Comparison of ENCODE assay signal across 9 cellular contexts in genomic region chr1:40344597-40344996, GRCh38. TPM values are rescaled to one million over a fixed set of nuclear protein-coding genes. Genes with fewer than 3 reads are reported as not detected.
DNase-seq lines count a peak whose midpoint lies in the region; ATAC-seq and TF ChIP-seq lines count a peak whose summit lies in the region.
"Had no signal": no experiment of that assay in that cellular context is flagged by ENCODE, and none has a peak within 500 bp of the region (broad histone marks: within the 10 kb centered on the region; RNA-seq: fewer than 3 reads in every experiment).

No MANE protein-coding gene starts in this region.

- intact Hi-C loops in left cardiac atrium (cut with DNase I) = loop anchor here in 1 of 2 donors (5.0 kb wide), 1 partner anchor 202 kb away; no protein-coding TSS in a partner anchor

- no peak overlapping the region for H3K4me3 ChIP-seq in AG04450 (ENCODE audit: low read depth, low read length)

- peaks cover 3% of the 10 kb centered on the region for H3K36me3 Mint-ChIP-seq in IgD-negative memory B cell

- no peaks in the 10 kb centered on the region for H3K27me3 Mint-ChIP-seq in IgD-negative memory B cell

- ATAC-seq in left cardiac atrium = peak; percentile 74 to 79
- no peak for ATAC-seq in HG03439 (IDR thresholded peaks at IDR 0.05; ENCODE audit: unreplicated experiment)
- no peak for ATAC-seq in GM18858 (IDR thresholded peaks at IDR 0.05; ENCODE audit: unreplicated experiment)

- TF ChIP-seq CTCF in AG04450 (IDR thresholded peaks at IDR 0.05; ENCODE audit: low read depth, low read length) = no peak

- no peaks in the 10 kb centered on the region for H3K9me3 ChIP-seq in AG04450 (ENCODE audit: control insufficient read depth, insufficient read depth, low read length)

- H3K4me1 Mint-ChIP-seq in IgD-negative memory B cell = peaks cover 32 to 47% (median 44%) of the 10 kb centered on the region in 3 donors

- CTCF ChIA-PET in AG04450 (lab: Charles Lee) = interaction anchor here (0.8 to 3.7 kb wide), 6 partner anchors 9 to 200 kb away, joined by 3 to 17 read pairs (median 6); no protein-coding TSS in a partner anchor

- no peaks in the 10 kb centered on the region for H3K27me3 ChIP-seq in AG04450 (ENCODE audit: control insufficient read depth, insufficient read depth, low read length)

- no peak overlapping the region for H3K27ac ChIP-seq in AG04450 (ENCODE audit: low read depth, low read length)
- H3K27ac ChIP-seq: parathyroid adenoma had no signal

- no peaks in the 10 kb centered on the region for H3K9me3 Mint-ChIP-seq in IgD-negative memory B cell

- H3K4me3 Mint-ChIP-seq in IgD-negative memory B cell = peak overlapping the region; percentile 11 to 84 (median 76)

- H3K27ac Mint-ChIP-seq in IgD-negative memory B cell = peak overlapping the region; percentile 2 to 78 (median 34)

- POLR2A ChIA-PET in AG04450 (lab: Yijun Ruan, JAX) = no interaction called here

- peak; percentile 23 for DNase-seq in AG04450 (ENCODE audit: low read depth, low spot score)
- peak; percentile 28 for DNase-seq in activated CD8-positive, alpha-beta memory T cell treated with anti-CD3 and anti-CD28 coated beads, Interleukin-2, amount 50 U/mL, for 4 hours
- DNase-seq in left cardiac atrium = peak; percentile 58
- peak; percentile 10 to 24 for DNase-seq in stimulated activated CD4-positive, alpha-beta T cell treated with anti-CD3 and anti-CD28 coated beads, Interleukin-4, amount 100 ng/mL, for 4 hours
- DNase-seq in kidney tubule cell (ENCODE audit: low spot score) = no peak

RNA-seq across cellular contexts. Expression of gene COL9A2, which starts 27.5 kb away (rescaled TPM):
- polyA plus RNA-seq in AG04450 (2011; rRNA removed) = 1.1 and 1.7 TPM in 2 replicates
- 0.60 and 0.61 TPM in 2 replicates for polyA minus RNA-seq in AG04450 (2011; rRNA and poly(A)+ RNA removed)
- polyA plus RNA-seq in IgD-negative memory B cell = 3.0 TPM
- total RNA-seq in left cardiac atrium = 1 to 10 TPM in 1 of 2 donors, under 1 TPM in 1; 0.53 to 1.2 TPM

RNA-seq across cellular contexts. Expression of gene SMAP2, which starts 28.9 kb away (rescaled TPM):
- 22.5 and 24.4 TPM in 2 replicates for polyA plus RNA-seq in AG04450 (2011; rRNA removed)
- 29.0 and 32.0 TPM in 2 replicates for polyA minus RNA-seq in AG04450 (2011; rRNA and poly(A)+ RNA removed)
- polyA plus RNA-seq in IgD-negative memory B cell = 624 TPM
- total RNA-seq in left cardiac atrium = 10 to 100 TPM; 17.9 to 25.6 TPM

Comparison
In these comparisons a context has a peak if more than half of its experiments do, and no peak if none do; other contexts are left out.
1. ATAC-seq: peak in left cardiac atrium (2 of 2); none in HG03439 (single experiment) and GM18858 (single experiment).
2. RNA of gene SMAP2, which starts 28.9 kb away (polyA plus RNA-seq): 624 TPM in IgD-negative memory B cell (single experiment); 22.5 to 24.4 TPM in AG04450; every median in the first group is over 10 times any median in the second.